Comparison of ENCODE assay signal across 22 cellular contexts in the genomic region with DNA sequence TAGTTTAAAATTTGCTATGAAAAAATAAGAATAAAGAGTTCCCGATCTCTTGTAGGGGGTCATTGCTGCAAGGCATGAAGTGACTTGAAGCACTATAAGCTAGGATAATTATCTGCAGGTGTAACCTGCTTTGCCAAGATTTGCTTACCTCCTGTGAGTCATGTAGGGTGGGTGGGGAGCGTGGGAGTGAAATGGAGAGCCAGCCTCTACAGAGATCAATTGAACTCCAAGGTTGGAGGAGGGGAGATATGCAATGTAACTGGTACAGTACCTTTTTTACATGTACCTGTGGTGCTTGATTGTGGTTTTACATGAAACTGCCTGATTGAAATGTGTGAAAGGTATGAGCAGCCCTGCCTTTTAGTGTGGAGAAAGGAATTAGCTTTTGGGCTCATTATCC.
A peak's percentile ranks its signal among the peaks of the same experiment; 100 is the strongest.
DNase-seq lines count a peak whose midpoint lies in the region; ATAC-seq and TF ChIP-seq lines count a peak whose summit lies in the region.
"Had no signal": no experiment of that assay in that cellular context is flagged by ENCODE, and none has a peak within 500 bp of the region (broad histone marks: within the 10 kb centered on the region; RNA-seq: fewer than 3 reads in every experiment).

No MANE protein-coding gene starts in this region.

- POLR2A ChIA-PET in activated CD8-positive, alpha-beta T cell treated with anti-CD3 and anti-CD28 coated beads for 36 hours (lab: Charles Lee), result no interaction called here
- POLR2A ChIA-PET in activated CD8-positive, alpha-beta T cell treated with anti-CD3 and anti-CD28 coated beads, Interleukin-2, amount 10 ng/mL, durations not matched to agents 7 days and 5 days (lab: Charles Lee), result no interaction called here

- no peak overlapping the region for H3K27ac Mint-ChIP-seq in activated CD8-positive, alpha-beta T cell treated with anti-CD3 and anti-CD28 coated beads for 36 hours
- no peak overlapping the region for H3K27ac Mint-ChIP-seq in activated CD8-positive, alpha-beta T cell treated with anti-CD3 and anti-CD28 coated beads, Interleukin-2, amount 10 ng/mL, durations not matched to agents 7 days and 5 days
- no peak overlapping the region for H3K27ac Mint-ChIP-seq in glutamatergic neuron (ENCODE audit: unreplicated experiment)
- H3K27ac Mint-ChIP-seq: activated naive CD4-positive, alpha-beta T cell treated with anti-CD3 and anti-CD28 coated beads, Interleukin-2, amount 50 U/mL, for 24 hours; brain; CD4-positive, alpha-beta memory T cell; memory B cell; natural killer cell; T-helper 17 cell had no signal

- H3K9me3 ChIP-seq in body of pancreas, result no peaks in the 10 kb centered on the region
- H3K9me3 ChIP-seq: stomach, upper lobe of left lung had no signal

- TF ChIP-seq POLR2A in body of pancreas (IDR thresholded peaks at IDR 0.05), result no peak

- CTCF ChIA-PET in activated CD8-positive, alpha-beta T cell treated with anti-CD3 and anti-CD28 coated beads for 36 hours (lab: Charles Lee), result no interaction called here
- CTCF ChIA-PET in activated CD8-positive, alpha-beta T cell treated with anti-CD3 and anti-CD28 coated beads, Interleukin-2, amount 10 ng/mL, durations not matched to agents 7 days and 5 days (lab: Charles Lee), result no interaction called here

- WGBS in body of pancreas, 2 donors, result 59 to 74% methylated on average over 2 of the region's 2 CpGs

- no peak for ATAC-seq in activated CD8-positive, alpha-beta T cell treated with anti-CD3 and anti-CD28 coated beads for 36 hours
- ATAC-seq in activated CD8-positive, alpha-beta T cell treated with anti-CD3 and anti-CD28 coated beads, Interleukin-2, amount 10 ng/mL, durations not matched to agents 7 days and 5 days, result no peak
- ATAC-seq in body of pancreas (peak; percentile 47), HG03280 (IDR thresholded peaks at IDR 0.05; ENCODE audit: unreplicated experiment) (no peak)
- ATAC-seq: natural killer cell, T-helper 17 cell had no signal

- H3K27me3 Mint-ChIP-seq in activated CD8-positive, alpha-beta T cell treated with anti-CD3 and anti-CD28 coated beads for 36 hours, result no peaks in the 10 kb centered on the region
- no peaks in the 10 kb centered on the region for H3K27me3 Mint-ChIP-seq in activated CD8-positive, alpha-beta T cell treated with anti-CD3 and anti-CD28 coated beads, Interleukin-2, amount 10 ng/mL, durations not matched to agents 7 days and 5 days (ENCODE audit: low read depth)
- peaks cover 2% of the 10 kb centered on the region for H3K27me3 Mint-ChIP-seq in glutamatergic neuron (ENCODE audit: unreplicated experiment)

- no peaks in the 10 kb centered on the region for H3K27me3 ChIP-seq in body of pancreas
- H3K27me3 ChIP-seq: stomach, upper lobe of left lung had no signal

- H3K4me1 ChIP-seq in body of pancreas, result peaks cover 7% of the 10 kb centered on the region
- H3K4me1 ChIP-seq: stomach, upper lobe of left lung had no signal

- H3K4me1 Mint-ChIP-seq in activated CD8-positive, alpha-beta T cell treated with anti-CD3 and anti-CD28 coated beads for 36 hours (ENCODE audit: low read depth), result no peaks in the 10 kb centered on the region
- H3K4me1 Mint-ChIP-seq in activated CD8-positive, alpha-beta T cell treated with anti-CD3 and anti-CD28 coated beads, Interleukin-2, amount 10 ng/mL, durations not matched to agents 7 days and 5 days (ENCODE audit: low read depth), result no peaks in the 10 kb centered on the region
- H3K4me1 Mint-ChIP-seq in glutamatergic neuron (ENCODE audit: low read depth, unreplicated experiment), result no peaks in the 10 kb centered on the region
- H3K4me1 Mint-ChIP-seq: brain, memory B cell, natural killer cell, T-helper 17 cell had no signal

- H3K9me3 Mint-ChIP-seq in activated CD8-positive, alpha-beta T cell treated with anti-CD3 and anti-CD28 coated beads for 36 hours, result no peaks in the 10 kb centered on the region
- no peaks in the 10 kb centered on the region for H3K9me3 Mint-ChIP-seq in activated CD8-positive, alpha-beta T cell treated with anti-CD3 and anti-CD28 coated beads, Interleukin-2, amount 10 ng/mL, durations not matched to agents 7 days and 5 days (ENCODE audit: insufficient read depth)
- H3K9me3 Mint-ChIP-seq in glutamatergic neuron (ENCODE audit: unreplicated experiment), result no peaks in the 10 kb centered on the region
- H3K9me3 Mint-ChIP-seq: activated naive CD4-positive, alpha-beta T cell treated with anti-CD3 and anti-CD28 coated beads, Interleukin-2, amount 50 U/mL, for 24 hours; brain; CD4-positive, alpha-beta memory T cell; natural killer cell had no signal

- no peaks in the 10 kb centered on the region for H3K36me3 Mint-ChIP-seq in activated CD8-positive, alpha-beta T cell treated with anti-CD3 and anti-CD28 coated beads for 36 hours (ENCODE audit: low read depth)
- no peaks in the 10 kb centered on the region for H3K36me3 Mint-ChIP-seq in activated CD8-positive, alpha-beta T cell treated with anti-CD3 and anti-CD28 coated beads, Interleukin-2, amount 10 ng/mL, durations not matched to agents 7 days and 5 days (ENCODE audit: low read depth)
- H3K36me3 Mint-ChIP-seq in glutamatergic neuron (ENCODE audit: unreplicated experiment), result no peaks in the 10 kb centered on the region
- H3K36me3 Mint-ChIP-seq: activated naive CD4-positive, alpha-beta T cell treated with anti-CD3 and anti-CD28 coated beads, Interleukin-2, amount 50 U/mL, for 24 hours; brain; CD4-positive, alpha-beta memory T cell; memory B cell; natural killer cell had no signal

- H3K27ac ChIP-seq in body of pancreas, result no peak overlapping the region
- H3K27ac ChIP-seq: stomach, upper lobe of left lung, VCaP had no signal

- peak; percentile 34 for DNase-seq in activated CD8-positive, alpha-beta T cell treated with anti-CD3 and anti-CD28 coated beads for 36 hours
- no peak for DNase-seq in activated CD8-positive, alpha-beta T cell treated with anti-CD3 and anti-CD28 coated beads, Interleukin-2, amount 10 ng/mL, durations not matched to agents 7 days and 5 days
- DNase-seq in body of pancreas (peak in 3 of 4 donors; percentile 8 to 65 (median 28)), 8988T (no peak), glutamatergic neuron (no peak)
- peak; percentile 44 for DNase-seq in stimulated activated CD4-positive, alpha-beta T cell treated with anti-CD3 and anti-CD28 coated beads, Interleukin-2, amount 100 ng/mL, for 4 hours (ENCODE audit: low read depth)
- DNase-seq: CD4-positive, alpha-beta memory T cell; cortex of kidney; kidney glomerular epithelial cell; natural killer cell; NCI-H187; SHP77 treated with DMSO at 0.1 percent for 48 hours; stomach; T-helper 17 cell; upper lobe of left lung had no signal

- H3K4me3 ChIP-seq in body of pancreas, result no peak overlapping the region
- H3K4me3 ChIP-seq: smooth muscle cell, stomach, upper lobe of left lung had no signal

- TF ChIP-seq RAD21 in Ishikawa (IDR thresholded peaks at IDR 0.05; ENCODE audit: low read depth), result no peak

- TF ChIP-seq CTCF in activated CD8-positive, alpha-beta T cell treated with anti-CD3 and anti-CD28 coated beads for 36 hours (IDR thresholded peaks at IDR 0.05), result no peak
- no peak for TF ChIP-seq CTCF in body of pancreas (IDR thresholded peaks at IDR 0.05)
- no peak for TF ChIP-seq CTCF in glutamatergic neuron (IDR thresholded peaks at IDR 0.05; ENCODE audit: partially characterized antibody, unreplicated experiment)

- H3K36me3 ChIP-seq in body of pancreas (replicated peaks in 1 of 2; ENCODE audit: insufficient read depth in 1 of 2, low read depth in 2 of 2), result no peaks in the 10 kb centered on the region
- H3K36me3 ChIP-seq: stomach, upper lobe of left lung had no signal

- H3K4me3 Mint-ChIP-seq in activated CD8-positive, alpha-beta T cell treated with anti-CD3 and anti-CD28 coated beads for 36 hours, result no peak overlapping the region
- H3K4me3 Mint-ChIP-seq in activated CD8-positive, alpha-beta T cell treated with anti-CD3 and anti-CD28 coated beads, Interleukin-2, amount 10 ng/mL, durations not matched to agents 7 days and 5 days, result no peak overlapping the region
- no peak overlapping the region for H3K4me3 Mint-ChIP-seq in glutamatergic neuron (ENCODE audit: unreplicated experiment)
- H3K4me3 Mint-ChIP-seq: activated naive CD4-positive, alpha-beta T cell treated with anti-CD3 and anti-CD28 coated beads, Interleukin-2, amount 50 U/mL, for 24 hours; brain; CD4-positive, alpha-beta memory T cell; memory B cell; natural killer cell; T-helper 17 cell had no signal

- no peak for TF ChIP-seq EP300 in Ishikawa (IDR thresholded peaks at IDR 0.05; ENCODE audit: borderline replicate concordance)

- intact Hi-C loops in activated CD8-positive, alpha-beta T cell treated with anti-CD3 and anti-CD28 coated beads for 36 hours (cut with micrococcal nuclease), result no loop called here
- intact Hi-C loops in body of pancreas (cut with DNase I), result no loop called here

TF ChIP-seq in Ishikawa, 13 proteins besides CTCF, POLR2A, EP300 and RAD21:
- TF ChIP-seq YY1 (IDR thresholded peaks at IDR 0.05; ENCODE audit: low read depth) (no peak), EGR1 (IDR thresholded peaks at IDR 0.05) (peak; percentile 25; the same call in 1 of the 2 replicates)

Comparison
In these comparisons a context has a peak if more than half of its experiments do, and no peak if none do; other contexts are left out.
1. DNase-seq: peak in activated CD8-positive, alpha-beta T cell treated with anti-CD3 and anti-CD28 coated beads for 36 hours (single experiment), body of pancreas (3 of 4) and stimulated activated CD4-positive, alpha-beta T cell treated with anti-CD3 and anti-CD28 coated beads, Interleukin-2, amount 100 ng/mL, for 4 hours (single experiment); none in activated CD8-positive, alpha-beta T cell treated with anti-CD3 and anti-CD28 coated beads, Interleukin-2, amount 10 ng/mL, durations not matched to agents 7 days and 5 days (single experiment), 8988T (single experiment) and glutamatergic neuron (single experiment).